Comparison of ENCODE assay signal across 1 cellular context in genomic region chr20:20743511-20744169, GRCh38.
TF ChIP-seq lines count a peak whose summit lies in the region.

No MANE protein-coding gene starts in this region.

TF ChIP-seq in HepG2, 621 proteins besides CTCF, POLR2A, EP300 and RAD21 (continued from another document and continues in another):
- TF ChIP-seq ZNF574 (CRISPR knock-in tag; IDR thresholded peaks at IDR 0.05) (peak; percentile 41), ARNTL (CRISPR knock-in tag; IDR thresholded peaks at IDR 0.05) (0 out of 2 replicates have a peak, but pooled peaks have one; percentile 41), ZNF784 (CRISPR knock-in tag; IDR thresholded peaks at IDR 0.05; ENCODE audit: borderline replicate concordance) (0 out of 2 replicates have a peak, but pooled peaks have one; percentile 52), ZNF468 (CRISPR knock-in tag; IDR thresholded peaks at IDR 0.05) (no peak), USF2 (IDR thresholded peaks at IDR 0.05; ENCODE audit: low read depth, low read length) (no peak), USF2 (CRISPR knock-in tag; IDR thresholded peaks at IDR 0.05; ENCODE audit: borderline replicate concordance) (no peak), ZNF3 (CRISPR knock-in tag; IDR thresholded peaks at IDR 0.05) (peak; percentile 54; the same call in 1 of the 2 replicates), ASH2L (IDR thresholded peaks at IDR 0.05; ENCODE audit: insufficient read length, low read depth, low read length) (peak; percentile 25), ZSCAN25 (CRISPR knock-in tag; IDR thresholded peaks at IDR 0.05) (peak; percentile 50; the same call in 1 of the 2 replicates), CENPT (CRISPR knock-in tag; IDR thresholded peaks at IDR 0.05; ENCODE audit: low read depth) (no peak), SNRNP70 (IDR thresholded peaks at IDR 0.05; ENCODE audit: low read depth, low read length) (no peak), ZNF501 (CRISPR knock-in tag; IDR thresholded peaks at IDR 0.05) (peak; percentile 90), HOXD1 (CRISPR knock-in tag; IDR thresholded peaks at IDR 0.05) (peak; percentile 26; the same call in 1 of the 2 replicates), NFE2 (CRISPR knock-in tag; IDR thresholded peaks at IDR 0.05) (no peak), SMYD3 (CRISPR knock-in tag; IDR thresholded peaks at IDR 0.05) (peak; percentile 66; the same call in 1 of the 2 replicates), RFXANK (CRISPR knock-in tag; IDR thresholded peaks at IDR 0.05) (no peak), MEIS2 (CRISPR knock-in tag; IDR thresholded peaks at IDR 0.05) (peak; percentile 37; the same call in 1 of the 2 replicates), ZMYM2 (CRISPR knock-in tag; IDR thresholded peaks at IDR 0.05) (0 out of 2 replicates have a peak, but pooled peaks have one; percentile 48), NFIC (IDR thresholded peaks at IDR 0.05; ENCODE audit: low read length) (no peak), ZFP91 (CRISPR knock-in tag; IDR thresholded peaks at IDR 0.05; ENCODE audit: borderline replicate concordance) (peak; percentile 47; the same call in 1 of the 2 replicates), TRIM22 (IDR thresholded peaks at IDR 0.05) (no peak), FOXA1 (IDR thresholded peaks at IDR 0.05) (no peak), FOXA1 (CRISPR knock-in tag; IDR thresholded peaks at IDR 0.05) (peak; percentile 94), HMG20A (CRISPR knock-in tag; IDR thresholded peaks at IDR 0.05; ENCODE audit: borderline replicate concordance) (0 out of 2 replicates have a peak, but pooled peaks have one; percentile 2), ZNF572 (CRISPR knock-in tag; IDR thresholded peaks at IDR 0.05) (peak; percentile 84; the same call in 1 of the 2 replicates), YEATS2 (CRISPR knock-in tag; IDR thresholded peaks at IDR 0.05; ENCODE audit: borderline replicate concordance) (peak; percentile 41; the same call in 1 of the 2 replicates), ZNF614 (CRISPR knock-in tag; IDR thresholded peaks at IDR 0.05; ENCODE audit: borderline replicate concordance) (peak; percentile 38; the same call in 1 of the 2 replicates), ZHX2 (IDR thresholded peaks at IDR 0.05; ENCODE audit: low read depth) (no peak), ZHX2 (CRISPR knock-in tag; IDR thresholded peaks at IDR 0.05; ENCODE audit: borderline replicate concordance) (no peak), FOXA3 (CRISPR knock-in tag; IDR thresholded peaks at IDR 0.05) (peak; percentile 93), MED1 (CRISPR knock-in tag; IDR thresholded peaks at IDR 0.05) (peak; percentile 43; the same call in 1 of the 2 replicates), ZNF607 (CRISPR knock-in tag; IDR thresholded peaks at IDR 0.05; ENCODE audit: borderline replicate concordance) (0 out of 2 replicates have a peak, but pooled peaks have one; percentile 24)
- TF ChIP-seq, protein P1, sequence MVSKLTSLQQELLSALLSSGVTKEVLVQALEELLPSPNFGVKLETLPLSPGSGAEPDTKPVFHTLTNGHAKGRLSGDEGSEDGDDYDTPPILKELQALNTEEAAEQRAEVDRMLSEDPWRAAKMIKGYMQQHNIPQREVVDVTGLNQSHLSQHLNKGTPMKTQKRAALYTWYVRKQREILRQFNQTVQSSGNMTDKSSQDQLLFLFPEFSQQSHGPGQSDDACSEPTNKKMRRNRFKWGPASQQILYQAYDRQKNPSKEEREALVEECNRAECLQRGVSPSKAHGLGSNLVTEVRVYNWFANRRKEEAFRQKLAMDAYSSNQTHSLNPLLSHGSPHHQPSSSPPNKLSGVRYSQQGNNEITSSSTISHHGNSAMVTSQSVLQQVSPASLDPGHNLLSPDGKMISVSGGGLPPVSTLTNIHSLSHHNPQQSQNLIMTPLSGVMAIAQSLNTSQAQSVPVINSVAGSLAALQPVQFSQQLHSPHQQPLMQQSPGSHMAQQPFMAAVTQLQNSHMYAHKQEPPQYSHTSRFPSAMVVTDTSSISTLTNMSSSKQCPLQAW (CRISPR knock-in tag; IDR thresholded peaks at IDR 0.05), result peak; percentile 59
- TF ChIP-seq, protein P2, sequence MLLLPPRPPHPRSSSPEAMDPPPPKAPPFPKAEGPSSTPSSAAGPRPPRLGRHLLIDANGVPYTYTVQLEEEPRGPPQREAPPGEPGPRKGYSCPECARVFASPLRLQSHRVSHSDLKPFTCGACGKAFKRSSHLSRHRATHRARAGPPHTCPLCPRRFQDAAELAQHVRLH (CRISPR knock-in tag; IDR thresholded peaks at IDR 0.05; ENCODE audit: borderline replicate concordance, low read depth), result 0 out of 2 replicates have a peak, but pooled peaks have one; percentile 19
- TF ChIP-seq, protein P3, sequence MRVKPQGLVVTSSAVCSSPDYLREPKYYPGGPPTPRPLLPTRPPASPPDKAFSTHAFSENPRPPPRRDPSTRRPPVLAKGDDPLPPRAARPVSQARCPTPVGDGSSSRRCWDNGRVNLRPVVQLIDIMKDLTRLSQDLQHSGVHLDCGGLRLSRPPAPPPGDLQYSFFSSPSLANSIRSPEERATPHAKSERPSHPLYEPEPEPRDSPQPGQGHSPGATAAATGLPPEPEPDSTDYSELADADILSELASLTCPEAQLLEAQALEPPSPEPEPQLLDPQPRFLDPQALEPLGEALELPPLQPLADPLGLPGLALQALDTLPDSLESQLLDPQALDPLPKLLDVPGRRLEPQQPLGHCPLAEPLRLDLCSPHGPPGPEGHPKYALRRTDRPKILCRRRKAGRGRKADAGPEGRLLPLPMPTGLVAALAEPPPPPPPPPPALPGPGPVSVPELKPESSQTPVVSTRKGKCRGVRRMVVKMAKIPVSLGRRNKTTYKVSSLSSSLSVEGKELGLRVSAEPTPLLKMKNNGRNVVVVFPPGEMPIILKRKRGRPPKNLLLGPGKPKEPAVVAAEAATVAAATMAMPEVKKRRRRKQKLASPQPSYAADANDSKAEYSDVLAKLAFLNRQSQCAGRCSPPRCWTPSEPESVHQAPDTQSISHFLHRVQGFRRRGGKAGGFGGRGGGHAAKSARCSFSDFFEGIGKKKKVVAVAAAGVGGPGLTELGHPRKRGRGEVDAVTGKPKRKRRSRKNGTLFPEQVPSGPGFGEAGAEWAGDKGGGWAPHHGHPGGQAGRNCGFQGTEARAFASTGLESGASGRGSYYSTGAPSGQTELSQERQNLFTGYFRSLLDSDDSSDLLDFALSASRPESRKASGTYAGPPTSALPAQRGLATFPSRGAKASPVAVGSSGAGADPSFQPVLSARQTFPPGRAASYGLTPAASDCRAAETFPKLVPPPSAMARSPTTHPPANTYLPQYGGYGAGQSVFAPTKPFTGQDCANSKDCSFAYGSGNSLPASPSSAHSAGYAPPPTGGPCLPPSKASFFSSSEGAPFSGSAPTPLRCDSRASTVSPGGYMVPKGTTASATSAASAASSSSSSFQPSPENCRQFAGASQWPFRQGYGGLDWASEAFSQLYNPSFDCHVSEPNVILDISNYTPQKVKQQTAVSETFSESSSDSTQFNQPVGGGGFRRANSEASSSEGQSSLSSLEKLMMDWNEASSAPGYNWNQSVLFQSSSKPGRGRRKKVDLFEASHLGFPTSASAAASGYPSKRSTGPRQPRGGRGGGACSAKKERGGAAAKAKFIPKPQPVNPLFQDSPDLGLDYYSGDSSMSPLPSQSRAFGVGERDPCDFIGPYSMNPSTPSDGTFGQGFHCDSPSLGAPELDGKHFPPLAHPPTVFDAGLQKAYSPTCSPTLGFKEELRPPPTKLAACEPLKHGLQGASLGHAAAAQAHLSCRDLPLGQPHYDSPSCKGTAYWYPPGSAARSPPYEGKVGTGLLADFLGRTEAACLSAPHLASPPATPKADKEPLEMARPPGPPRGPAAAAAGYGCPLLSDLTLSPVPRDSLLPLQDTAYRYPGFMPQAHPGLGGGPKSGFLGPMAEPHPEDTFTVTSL (CRISPR knock-in tag; IDR thresholded peaks at IDR 0.05; ENCODE audit: borderline replicate concordance), result no peak
